Comparison of ENCODE assay signal across 19 cellular contexts in the genomic region with DNA sequence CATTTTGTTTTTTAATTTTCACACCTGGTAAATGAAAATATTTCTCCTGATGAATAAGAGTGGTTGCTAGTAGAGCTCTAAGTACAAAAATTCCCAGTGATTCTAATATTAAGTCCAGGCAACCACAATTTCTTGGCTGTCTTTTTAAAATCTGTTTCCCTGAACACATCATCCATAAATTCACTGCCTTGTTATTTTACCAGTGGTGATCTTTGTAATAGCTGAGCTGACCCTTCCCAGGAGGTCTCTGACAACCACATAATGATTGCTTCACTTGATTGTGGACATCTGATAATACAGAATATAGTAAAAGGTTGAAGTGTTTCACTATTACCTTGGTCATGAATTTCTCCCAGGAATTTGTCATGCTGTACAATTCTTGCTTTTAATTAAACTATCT.
"Had no signal": no experiment of that assay in that cellular context is flagged by ENCODE, and none has a peak within 500 bp of the region (broad histone marks: within the 10 kb centered on the region; RNA-seq: fewer than 3 reads in every experiment).

No MANE protein-coding gene starts in this region.

- DNase-seq: activated CD4-positive, alpha-beta T cell treated with anti-CD3 and anti-CD28 coated beads for 48 hours; activated CD8-positive, alpha-beta T cell treated with anti-CD3 and anti-CD28 coated beads, Interleukin-2, amount 10 ng/mL, durations not matched to agents 7 days and 5 days; activated naive CD4-positive, alpha-beta T cell treated with Interleukin-2 at 50 U/mL for 16 hours; activated naive CD8-positive, alpha-beta T cell treated with anti-CD3 and anti-CD28 coated beads, Interleukin-2, amount 50 U/mL, for 24 hours; brain microvascular endothelial cell; cerebellar nuclear complex; foreskin keratinocyte; heart left ventricle; kidney; lower lobe of right lung; posterior cingulate gyrus; trophoblast cell had no signal

- H3K36me3 Mint-ChIP-seq: mesothelial cell of epicardium; stimulated activated effector memory CD8-positive, alpha-beta T cell treated with anti-CD3 and anti-CD28 coated beads, Interleukin-12 subunit alpha, Interleukin-12 subunit beta, amount 100 ng/mL, for 72 hours; WTC11 had no signal

- ATAC-seq: activated CD8-positive, alpha-beta T cell treated with anti-CD3 and anti-CD28 coated beads, Interleukin-2, amount 10 ng/mL, durations not matched to agents 7 days and 5 days; activated naive CD8-positive, alpha-beta T cell treated with anti-CD3 and anti-CD28 coated beads, Interleukin-2, amount 50 U/mL, for 24 hours; esophagus mucosa; foreskin keratinocyte; heart left ventricle; lower lobe of right lung; stimulated activated effector memory CD8-positive, alpha-beta T cell treated with anti-CD3 and anti-CD28 coated beads, Interleukin-12 subunit alpha, Interleukin-12 subunit beta, amount 100 ng/mL, for 72 hours; WTC11 had no signal

- H3K4me3 Mint-ChIP-seq: activated CD8-positive, alpha-beta T cell treated with anti-CD3 and anti-CD28 coated beads, Interleukin-2, amount 10 ng/mL, durations not matched to agents 7 days and 5 days; activated naive CD8-positive, alpha-beta T cell treated with anti-CD3 and anti-CD28 coated beads, Interleukin-2, amount 50 U/mL, for 24 hours; mesothelial cell of epicardium; stimulated activated effector memory CD8-positive, alpha-beta T cell treated with anti-CD3 and anti-CD28 coated beads, Interleukin-12 subunit alpha, Interleukin-12 subunit beta, amount 100 ng/mL, for 72 hours; WTC11 had no signal

- H3K4me3 ChIP-seq: heart left ventricle, lower lobe of right lung, right atrium auricular region, smooth muscle cell had no signal

- H3K27ac Mint-ChIP-seq: activated CD8-positive, alpha-beta T cell treated with anti-CD3 and anti-CD28 coated beads, Interleukin-2, amount 10 ng/mL, durations not matched to agents 7 days and 5 days; activated naive CD8-positive, alpha-beta T cell treated with anti-CD3 and anti-CD28 coated beads, Interleukin-2, amount 50 U/mL, for 24 hours; mesothelial cell of epicardium; stimulated activated effector memory CD8-positive, alpha-beta T cell treated with anti-CD3 and anti-CD28 coated beads, Interleukin-12 subunit alpha, Interleukin-12 subunit beta, amount 100 ng/mL, for 72 hours; WTC11 had no signal

- H3K27me3 ChIP-seq: brain microvascular endothelial cell, foreskin keratinocyte, heart left ventricle, right atrium auricular region had no signal

- H3K27ac ChIP-seq: brain microvascular endothelial cell, foreskin keratinocyte, heart left ventricle, lower lobe of right lung, right atrium auricular region had no signal

- H3K4me1 ChIP-seq: foreskin keratinocyte, heart left ventricle, lower lobe of right lung, right atrium auricular region had no signal

- H3K9me3 Mint-ChIP-seq: activated naive CD8-positive, alpha-beta T cell treated with anti-CD3 and anti-CD28 coated beads, Interleukin-2, amount 50 U/mL, for 24 hours; mesothelial cell of epicardium; stimulated activated effector memory CD8-positive, alpha-beta T cell treated with anti-CD3 and anti-CD28 coated beads, Interleukin-12 subunit alpha, Interleukin-12 subunit beta, amount 100 ng/mL, for 72 hours; WTC11 had no signal

- H3K4me1 Mint-ChIP-seq: activated naive CD8-positive, alpha-beta T cell treated with anti-CD3 and anti-CD28 coated beads, Interleukin-2, amount 50 U/mL, for 24 hours; mesothelial cell of epicardium; stimulated activated effector memory CD8-positive, alpha-beta T cell treated with anti-CD3 and anti-CD28 coated beads, Interleukin-12 subunit alpha, Interleukin-12 subunit beta, amount 100 ng/mL, for 72 hours had no signal

- H3K36me3 ChIP-seq: brain microvascular endothelial cell, heart left ventricle, lower lobe of right lung, right atrium auricular region had no signal

- H3K27me3 Mint-ChIP-seq: activated naive CD8-positive, alpha-beta T cell treated with anti-CD3 and anti-CD28 coated beads, Interleukin-2, amount 50 U/mL, for 24 hours had no signal

- H3K9me3 ChIP-seq: heart left ventricle, lower lobe of right lung, right atrium auricular region, SK-N-SH had no signal
